Comparison of ENCODE assay signal across 8 cellular contexts in genomic region chr21:44867999-44868700, GRCh38. TPM values are rescaled to one million over a fixed set of nuclear protein-coding genes. Genes with fewer than 3 reads are reported as not detected.
DNase-seq lines count a peak whose midpoint lies in the region; ATAC-seq, FAIRE-seq and TF ChIP-seq lines count a peak whose summit lies in the region.

No MANE protein-coding gene starts in this region.

- peaks cover 94% of the 10 kb centered on the region for H4K20me1 ChIP-seq in HepG2 (ENCODE audit: insufficient read depth, low read length)

- peak overlapping the region; percentile 72 for H3K27ac ChIP-seq in HepG2 (ENCODE audit: extremely low read length, insufficient read depth, low read length)
- peak overlapping the region in 3 of 4 donors; percentile 17 to 95 (median 94) for H3K27ac ChIP-seq in tibial nerve

- ATAC-seq in HepG2 (no peak), HG02885 (IDR thresholded peaks at IDR 0.05; ENCODE audit: poor library complexity, unreplicated experiment) (no peak)

- POLR2A ChIA-PET in HepG2 (lab: Yijun Ruan, JAX): interaction anchor here (1.4 kb wide), 1 partner anchor 46 kb away, joined by 4 read pairs; no protein-coding TSS in a partner anchor

- peak; percentile 27 for DNase-seq in activated T-cell treated with anti-CD3 and anti-CD28 coated beads for 1 hour (ENCODE audit: low read depth)
- DNase-seq in activated T-cell treated with anti-CD3 and anti-CD28 coated beads for 4 hours: no peak
- peak; percentile 48 for DNase-seq in activated effector memory CD4-positive, alpha-beta T cell treated with Interleukin-2 at 50 U/mL for 16 hours
- DNase-seq in HepG2 (ENCODE audit: low spot score): no peak
- DNase-seq in tibial nerve (ENCODE audit: low spot score in 2 of 2): no peak
- DNase-seq in GM10266 (ENCODE audit: extremely low spot score): no peak
- no peak for DNase-seq in NCI-H1417 (lab: John Stamatoyannopoulos, UW)

- BruUV-seq in HepG2 (replicated peaks; lab: Mats Ljungman, UMichigan): no TSS peak

- in situ Hi-C loops in HepG2 (cut with HindIII; ENCODE audit: extremely low pct_ligation_motif_present, low pct_unique_long_range_greater_than_20kb): no loop called here

- H3K4me1 ChIP-seq in HepG2 (ENCODE audit: insufficient read depth, low read length) (peaks cover 76% of the 10 kb centered on the region), tibial nerve (peaks cover 0 to 86% (median 56%) of the 10 kb centered on the region in 4 donors)

- intact Hi-C loops in HepG2 (cut with micrococcal nuclease; ENCODE audit: unreplicated experiment): no loop called here

- no peak for TF ChIP-seq EP300 in HepG2 (IDR thresholded peaks at IDR 0.05; ENCODE audit: low read depth in 2 of 2, low read length in 2 of 2)
- TF ChIP-seq EP300 in HepG2 (CRISPR knock-in tag; IDR thresholded peaks at IDR 0.05; ENCODE audit: borderline replicate concordance): no peak
- no peak for TF ChIP-seq EP300 in tibial nerve (IDR thresholded peaks at IDR 0.05)

- H3K4me2 ChIP-seq in HepG2 (ENCODE audit: low read depth, low read length): peak overlapping the region; percentile 95

- H3K79me2 ChIP-seq in HepG2 (ENCODE audit: insufficient read depth, low read length): peaks cover 98% of the 10 kb centered on the region

- TF ChIP-seq POLR2A in HepG2 (IDR thresholded peaks at IDR 0.05; ENCODE audit: insufficient read depth in 1 of 2, low read depth in 2 of 2, low read length in 2 of 2) (no peak), tibial nerve (IDR thresholded peaks at IDR 0.05) (no peak)

- H3K27me3 ChIP-seq in HepG2 (ENCODE audit: control insufficient read depth in 1 of 2, insufficient read depth in 2 of 2, low read length in 2 of 2) (no peaks in the 10 kb centered on the region; a peak in 1 of 5 replicates), tibial nerve (no peaks in the 10 kb centered on the region)

- TF ChIP-seq CTCF in HepG2 (CRISPR knock-in tag; IDR thresholded peaks at IDR 0.05): no peak
- no peak for TF ChIP-seq CTCF in tibial nerve (IDR thresholded peaks at IDR 0.05)
- no peak for TF ChIP-seq CTCF in GM10266 (IDR thresholded peaks at IDR 0.05; ENCODE audit: control insufficient read depth, insufficient read depth, low read depth, missing control alignments)

- H3K9ac ChIP-seq in HepG2 (ENCODE audit: insufficient read depth, low read depth, low read length): peak overlapping the region; percentile 4; the same call in 1 of the 2 replicates

- H3K4me3 ChIP-seq in HepG2 (replicated peaks in 1 of 3; ENCODE audit: insufficient read depth in 1 of 3, low read depth in 2 of 3, low read length in 3 of 3) (peak overlapping the region in 1 of 3 experiments; percentile 94; a peak in 4 of 6 replicates), tibial nerve (no peak overlapping the region)

- H3K36me3 ChIP-seq in HepG2 (replicated peaks in 1 of 2; ENCODE audit: control insufficient read depth in 1 of 2, insufficient read depth in 2 of 2, low read length in 2 of 2) (peaks cover 30 to 54% of the 10 kb centered on the region in 2 experiments), tibial nerve (peaks cover 0 to 27% (median 9%) of the 10 kb centered on the region in 3 donors)

- WGBS in HepG2 (ENCODE audit: low lambda C conversion rate): 84% methylated on average over 12 of the region's 12 CpGs
- 64 to 68% methylated on average over 12 of the region's 12 CpGs for WGBS in tibial nerve, 2 donors

- no peak overlapping the region for H2AFZ ChIP-seq in HepG2 (ENCODE audit: low read length)

- CTCF ChIA-PET in HepG2 (lab: Yijun Ruan, JAX; ENCODE audit: low intra/inter-chr PET ratio, low total read pairs): no interaction called here

- FAIRE-seq in HepG2 (lab: Jason Lieb, UNC): no peak

- no peaks in the 10 kb centered on the region for H3K9me3 ChIP-seq in HepG2 (ENCODE audit: low read length)
- H3K9me3 ChIP-seq in tibial nerve: no peaks in the 10 kb centered on the region

- TF ChIP-seq RAD21 in HepG2 (CRISPR knock-in tag; IDR thresholded peaks at IDR 0.05): no peak

TF ChIP-seq in HepG2, 621 proteins besides CTCF, POLR2A, EP300 and RAD21 (continues in another document):
- no peak for TF ChIP-seq SNAI1 (CRISPR knock-in tag; IDR thresholded peaks at IDR 0.05; ENCODE audit: borderline replicate concordance)
- 0 out of 2 replicates have a peak, but pooled peaks have one; percentile 17 for TF ChIP-seq HIVEP1 (CRISPR knock-in tag; IDR thresholded peaks at IDR 0.05)

RNA-seq across cellular contexts. Expression of gene PTTG1IP, which starts 5.3 kb away (rescaled TPM):
- 89.4 and 161 TPM in 2 replicates for total RNA-seq in HepG2 (2016; rRNA removed; fragmentation: Illumina TruSeq; extraction: Trizol)
- 42.7 and 52.7 TPM in 2 replicates for total RNA-seq in HepG2 (2016; cell fraction: cytosol; rRNA removed; fragmentation: Illumina TruSeq; extraction: Trizol; ENCODE audit: low read depth)
- 93.0 and 159 TPM in 2 replicates for total RNA-seq in HepG2 (2016; cell fraction: insoluble cytoplasmic fraction; rRNA removed; fragmentation: Illumina TruSeq; extraction: Trizol)
- total RNA-seq in HepG2 (2016; cell fraction: membrane; rRNA removed; fragmentation: Illumina TruSeq; extraction: Trizol): 72.6 and 73.1 TPM in 2 replicates
- total RNA-seq in HepG2 (2016; cell fraction: nucleus; rRNA removed; fragmentation: Illumina TruSeq; extraction: Trizol): 137 and 161 TPM in 2 replicates
- polyA plus RNA-seq in HepG2 (2011; rRNA removed): 700 and 734 TPM in 2 replicates
- polyA plus RNA-seq in HepG2 (2011; cell fraction: cytosol; rRNA removed): 548 and 662 TPM in 2 replicates
- 529 and 555 TPM in 2 replicates for polyA plus RNA-seq in HepG2 (2011; cell fraction: nucleus; rRNA removed)
- 435 and 453 TPM in 2 replicates for polyA plus RNA-seq in HepG2 (2012)
- polyA plus RNA-seq in HepG2 (2016; cell fraction: cytosol; fragmentation: Illumina TruSeq; extraction: Trizol; ENCODE audit: low read depth): 22.2 and 24.3 TPM in 2 replicates
- 90.0 and 95.3 TPM in 2 replicates for polyA plus RNA-seq in HepG2 (2016; cell fraction: insoluble cytoplasmic fraction; fragmentation: Illumina TruSeq; extraction: Trizol; ENCODE audit: low read depth)
- 47.9 and 49.9 TPM in 2 replicates for polyA plus RNA-seq in HepG2 (2016; cell fraction: membrane; fragmentation: Illumina TruSeq; extraction: Trizol; ENCODE audit: low read depth)
- 267 and 281 TPM in 2 replicates for polyA plus RNA-seq in HepG2 (2016; cell fraction: nucleus; fragmentation: Illumina TruSeq; extraction: Trizol; ENCODE audit: insufficient read depth, low read depth)
- 110 and 581 TPM in 2 replicates for polyA minus RNA-seq in HepG2 (2011; rRNA and poly(A)+ RNA removed; ENCODE audit: low replicate concordance)
- polyA minus RNA-seq in HepG2 (2011; cell fraction: cytosol; rRNA and poly(A)+ RNA removed): 491 and 595 TPM in 2 replicates
- 203 and 242 TPM in 2 replicates for polyA minus RNA-seq in HepG2 (2011; cell fraction: nucleus; rRNA and poly(A)+ RNA removed)
- 100 to 1,000 TPM; 175 to 328 (median 234) TPM for total RNA-seq in tibial nerve

RNA-seq across cellular contexts. Expression of gene SUMO3, which starts 50.3 kb away (rescaled TPM):
- total RNA-seq in HepG2 (2016; rRNA removed; fragmentation: Illumina TruSeq; extraction: Trizol) (92.4 and 111 TPM in 2 replicates), tibial nerve (10 to 100 TPM; 59.9 to 70.8 (median 62.1) TPM)
- total RNA-seq in HepG2 (2016; cell fraction: cytosol; rRNA removed; fragmentation: Illumina TruSeq; extraction: Trizol; ENCODE audit: low read depth): 75.4 and 89.7 TPM in 2 replicates
- total RNA-seq in HepG2 (2016; cell fraction: insoluble cytoplasmic fraction; rRNA removed; fragmentation: Illumina TruSeq; extraction: Trizol): 95.7 and 103 TPM in 2 replicates
- 169 and 187 TPM in 2 replicates for total RNA-seq in HepG2 (2016; cell fraction: membrane; rRNA removed; fragmentation: Illumina TruSeq; extraction: Trizol)
- total RNA-seq in HepG2 (2016; cell fraction: nucleus; rRNA removed; fragmentation: Illumina TruSeq; extraction: Trizol): 37.2 and 43.4 TPM in 2 replicates
- polyA plus RNA-seq in HepG2 (2011; rRNA removed): 46.6 and 51.4 TPM in 2 replicates
- 69.8 and 78.7 TPM in 2 replicates for polyA plus RNA-seq in HepG2 (2011; cell fraction: cytosol; rRNA removed)
- polyA plus RNA-seq in HepG2 (2011; cell fraction: nucleus; rRNA removed): 23.1 and 24.9 TPM in 2 replicates
- polyA plus RNA-seq in HepG2 (2012): 80.3 and 83.9 TPM in 2 replicates
- polyA plus RNA-seq in HepG2 (2016; cell fraction: cytosol; fragmentation: Illumina TruSeq; extraction: Trizol; ENCODE audit: low read depth): 129 and 158 TPM in 2 replicates
- 154 and 159 TPM in 2 replicates for polyA plus RNA-seq in HepG2 (2016; cell fraction: insoluble cytoplasmic fraction; fragmentation: Illumina TruSeq; extraction: Trizol; ENCODE audit: low read depth)
- polyA plus RNA-seq in HepG2 (2016; cell fraction: membrane; fragmentation: Illumina TruSeq; extraction: Trizol; ENCODE audit: low read depth): 228 and 251 TPM in 2 replicates
- polyA plus RNA-seq in HepG2 (2016; cell fraction: nucleus; fragmentation: Illumina TruSeq; extraction: Trizol; ENCODE audit: insufficient read depth, low read depth): 69.6 and 74.5 TPM in 2 replicates
- 52.3 and 76.3 TPM in 2 replicates for polyA minus RNA-seq in HepG2 (2011; rRNA and poly(A)+ RNA removed; ENCODE audit: low replicate concordance)
- 36.4 and 40.4 TPM in 2 replicates for polyA minus RNA-seq in HepG2 (2011; cell fraction: cytosol; rRNA and poly(A)+ RNA removed)
- polyA minus RNA-seq in HepG2 (2011; cell fraction: nucleus; rRNA and poly(A)+ RNA removed): 19.8 and 23.2 TPM in 2 replicates

RNA-seq across cellular contexts. Expression of gene ITGB2, which starts 52.5 kb away (rescaled TPM):
- total RNA-seq in HepG2 (2016; rRNA removed; fragmentation: Illumina TruSeq; extraction: Trizol) (1.6 and 4.2 TPM in 2 replicates), tibial nerve (10 to 100 TPM; 32.7 to 87.3 (median 56.2) TPM)
- 0.71 and 0.91 TPM in 2 replicates for total RNA-seq in HepG2 (2016; cell fraction: cytosol; rRNA removed; fragmentation: Illumina TruSeq; extraction: Trizol; ENCODE audit: low read depth)
- total RNA-seq in HepG2 (2016; cell fraction: insoluble cytoplasmic fraction; rRNA removed; fragmentation: Illumina TruSeq; extraction: Trizol): 2.3 and 3.5 TPM in 2 replicates
- 1.2 and 1.9 TPM in 2 replicates for total RNA-seq in HepG2 (2016; cell fraction: membrane; rRNA removed; fragmentation: Illumina TruSeq; extraction: Trizol)
- total RNA-seq in HepG2 (2016; cell fraction: nucleus; rRNA removed; fragmentation: Illumina TruSeq; extraction: Trizol): 6.5 and 6.6 TPM in 2 replicates
- polyA plus RNA-seq in HepG2 (2011; rRNA removed): 18.0 and 26.4 TPM in 2 replicates
- polyA plus RNA-seq in HepG2 (2011; cell fraction: cytosol; rRNA removed): 22.3 and 25.2 TPM in 2 replicates
- 63.6 and 64.3 TPM in 2 replicates for polyA plus RNA-seq in HepG2 (2011; cell fraction: nucleus; rRNA removed)
- polyA plus RNA-seq in HepG2 (2012): 28.1 and 37.9 TPM in 2 replicates
- 0.53 and 1.0 TPM in 2 replicates for polyA plus RNA-seq in HepG2 (2016; cell fraction: cytosol; fragmentation: Illumina TruSeq; extraction: Trizol; ENCODE audit: low read depth)
- polyA plus RNA-seq in HepG2 (2016; cell fraction: insoluble cytoplasmic fraction; fragmentation: Illumina TruSeq; extraction: Trizol; ENCODE audit: low read depth): 2.2 and 2.5 TPM in 2 replicates
- polyA plus RNA-seq in HepG2 (2016; cell fraction: membrane; fragmentation: Illumina TruSeq; extraction: Trizol; ENCODE audit: low read depth): 1.3 and 1.5 TPM in 2 replicates
- 5.9 and 7.0 TPM in 2 replicates for polyA plus RNA-seq in HepG2 (2016; cell fraction: nucleus; fragmentation: Illumina TruSeq; extraction: Trizol; ENCODE audit: insufficient read depth, low read depth)
- 1.4 and 26.8 TPM in 2 replicates for polyA minus RNA-seq in HepG2 (2011; rRNA and poly(A)+ RNA removed; ENCODE audit: low replicate concordance)
- 11.9 and 12.6 TPM in 2 replicates for polyA minus RNA-seq in HepG2 (2011; cell fraction: cytosol; rRNA and poly(A)+ RNA removed)
- 10.0 and 14.7 TPM in 2 replicates for polyA minus RNA-seq in HepG2 (2011; cell fraction: nucleus; rRNA and poly(A)+ RNA removed)

Comparison
In these comparisons a context has a peak if more than half of its experiments do, and no peak if none do; other contexts are left out.
1. DNase-seq: peak in activated T-cell treated with anti-CD3 and anti-CD28 coated beads for 1 hour (single experiment) and activated effector memory CD4-positive, alpha-beta T cell treated with Interleukin-2 at 50 U/mL for 16 hours (single experiment); none in activated T-cell treated with anti-CD3 and anti-CD28 coated beads for 4 hours (single experiment), HepG2 (single experiment), tibial nerve (0 of 2), GM10266 (single experiment) and NCI-H1417 (0 of 3).
2. RNA of gene ITGB2, which starts 52.5 kb away (total RNA-seq): 32.7 to 87.3 TPM in tibial nerve; 0.71 to 6.6 TPM in HepG2; every median in the first group is over 4 times any median in the second.